ENCODE assay signal across 1 cellular context in genomic region chr14:20454645-20455354, GRCh38.
TF ChIP-seq lines count a peak whose summit lies in the region.

Gene APEX1, plus strand, starts transcription at chr14:20455226. Its CDS starts 420 bp downstream, at chr14:20455646.
Gene OSGEP, minus strand, starts transcription at chr14:20454812. Its CDS starts 129 bp downstream, at chr14:20454683.

TF ChIP-seq in H1, 55 proteins besides CTCF, POLR2A, EP300 and RAD21 (continued from another document):
- TF ChIP-seq ATF2 (IDR thresholded peaks at IDR 0.05; ENCODE audit: low read length) (peak; percentile 22; the same call in 1 of the 2 replicates), ATF3 (IDR thresholded peaks at IDR 0.05; ENCODE audit: insufficient read depth, low read depth, low read length) (peak; percentile 98), TAF7 (optimal IDR thresholded peaks at IDR 0.05; ENCODE audit: borderline replicate concordance, low read depth, low read length) (peak; percentile 81), FOSL1 (IDR thresholded peaks at IDR 0.05; ENCODE audit: insufficient read depth, low read depth, low read length) (no peak), KDM1A (IDR thresholded peaks at IDR 0.05; ENCODE audit: borderline replicate concordance, low read length) (no peak), PHF8 (conservative IDR thresholded peaks at IDR 0.05; ENCODE audit: low read depth, low read length) (peak; percentile 84), CHD2 (IDR thresholded peaks at IDR 0.05; ENCODE audit: low read length) (peak; percentile 73), ASH2L (IDR thresholded peaks at IDR 0.05; ENCODE audit: low read length) (peak; percentile 82), CTBP2 (IDR thresholded peaks at IDR 0.05; ENCODE audit: borderline replicate concordance, insufficient read depth, insufficient read length, low read length) (no peak), HDAC2 (IDR thresholded peaks at IDR 0.05; ENCODE audit: borderline replicate concordance in 1 of 2, low read depth in 2 of 2, low read length in 2 of 2) (peak in 1 of 2 experiments; percentile 7; a peak in 1 of 4 replicates), SAP30 (IDR thresholded peaks at IDR 0.05; ENCODE audit: insufficient read depth, insufficient replicate concordance, low read length) (peak; percentile 91), POLR2AphosphoS5 (IDR thresholded peaks at IDR 0.05; ENCODE audit: low read depth, low read length) (peak; percentile 97), E2F6 (IDR thresholded peaks at IDR 0.05) (peak; percentile 67), JUN (IDR thresholded peaks at IDR 0.05; ENCODE audit: low read depth, low read length) (no peak), CBX5 (IDR thresholded peaks at IDR 0.05; ENCODE audit: low read depth, low read length) (no peak), SP4 (IDR thresholded peaks at IDR 0.05; ENCODE audit: low read length) (peak; percentile 99), RNF2 (IDR thresholded peaks at IDR 0.05; ENCODE audit: borderline replicate concordance, low read depth, low read length, missing control alignments, poor library complexity, severe bottlenecking) (no peak), NANOG (IDR thresholded peaks at IDR 0.05; ENCODE audit: insufficient read depth, low read depth, low read length, poor library complexity, severe bottlenecking) (no peak), BRCA1 (IDR thresholded peaks at IDR 0.05; ENCODE audit: low read depth, low read length) (peak; percentile 57; the same call in 1 of the 2 replicates), SP1 (IDR thresholded peaks at IDR 0.05; ENCODE audit: low read depth, low read length) (0 out of 2 replicates have a peak, but pooled peaks have one; percentile 2), SRF (IDR thresholded peaks at IDR 0.05; ENCODE audit: low read depth, low read length) (no peak), JUND (IDR thresholded peaks at IDR 0.05; ENCODE audit: low read length) (peak; percentile 13; the same call in 1 of the 2 replicates), SIN3A (conservative IDR thresholded peaks at IDR 0.05 in 1 of 2, IDR thresholded peaks at IDR 0.05 in 1 of 2; ENCODE audit: low read depth in 1 of 2, low read length in 2 of 2) (peak; percentile 80 to 81; a peak in 3 of 4 replicates), TEAD4 (IDR thresholded peaks at IDR 0.05; ENCODE audit: low read depth, low read length) (no peak), BACH1 (IDR thresholded peaks at IDR 0.05; ENCODE audit: low read length) (no peak), KDM5A (IDR thresholded peaks at IDR 0.05; ENCODE audit: low read length) (0 out of 2 replicates have a peak, but pooled peaks have one; percentile 53), CBX8 (IDR thresholded peaks at IDR 0.05; ENCODE audit: borderline replicate concordance, low read depth, low read length) (no peak), KDM4A (IDR thresholded peaks at IDR 0.05; ENCODE audit: low read depth, low read length, severe bottlenecking) (peak; percentile 56), TBP (IDR thresholded peaks at IDR 0.05; ENCODE audit: low read depth, low read length) (peak; percentile 89), TAF1 (IDR thresholded peaks at IDR 0.05; ENCODE audit: low read depth, low read length) (peak; percentile 89), MAX (IDR thresholded peaks at IDR 0.05) (peak; percentile 98), YY1 (IDR thresholded peaks at IDR 0.05; ENCODE audit: low read depth, low read length) (peak; percentile 78; the same call in 1 of the 2 replicates), MAFK (IDR thresholded peaks at IDR 0.05; ENCODE audit: low read depth, low read length) (no peak), USF2 (IDR thresholded peaks at IDR 0.05; ENCODE audit: low read length) (peak; percentile 100), GTF2F1 (IDR thresholded peaks at IDR 0.05; ENCODE audit: borderline replicate concordance, low read depth, low read length) (peak; percentile 96), HDAC6 (IDR thresholded peaks at IDR 0.05; ENCODE audit: low read depth, low read length) (no peak), SP2 (IDR thresholded peaks at IDR 0.05; ENCODE audit: low read length) (no peak), CEBPB (IDR thresholded peaks at IDR 0.05; ENCODE audit: low read depth, low read length) (no peak), CHD7 (IDR thresholded peaks at IDR 0.05; ENCODE audit: insufficient replicate concordance, low read length) (no peak), EZH2 (IDR thresholded peaks at IDR 0.05; ENCODE audit: low read depth, low read length, severe bottlenecking) (no peak), RBBP5 (IDR thresholded peaks at IDR 0.05; ENCODE audit: borderline replicate concordance, low read depth, low read length) (no peak), RXRA (IDR thresholded peaks at IDR 0.05; ENCODE audit: insufficient read depth, low read depth, low read length) (no peak), SIRT6 (IDR thresholded peaks at IDR 0.05; ENCODE audit: low read length) (no peak), POU5F1 (IDR thresholded peaks at IDR 0.05; ENCODE audit: low read depth, low read length) (no peak)
